Comparison of ENCODE assay signal across 10 cellular contexts in the genomic region with DNA sequence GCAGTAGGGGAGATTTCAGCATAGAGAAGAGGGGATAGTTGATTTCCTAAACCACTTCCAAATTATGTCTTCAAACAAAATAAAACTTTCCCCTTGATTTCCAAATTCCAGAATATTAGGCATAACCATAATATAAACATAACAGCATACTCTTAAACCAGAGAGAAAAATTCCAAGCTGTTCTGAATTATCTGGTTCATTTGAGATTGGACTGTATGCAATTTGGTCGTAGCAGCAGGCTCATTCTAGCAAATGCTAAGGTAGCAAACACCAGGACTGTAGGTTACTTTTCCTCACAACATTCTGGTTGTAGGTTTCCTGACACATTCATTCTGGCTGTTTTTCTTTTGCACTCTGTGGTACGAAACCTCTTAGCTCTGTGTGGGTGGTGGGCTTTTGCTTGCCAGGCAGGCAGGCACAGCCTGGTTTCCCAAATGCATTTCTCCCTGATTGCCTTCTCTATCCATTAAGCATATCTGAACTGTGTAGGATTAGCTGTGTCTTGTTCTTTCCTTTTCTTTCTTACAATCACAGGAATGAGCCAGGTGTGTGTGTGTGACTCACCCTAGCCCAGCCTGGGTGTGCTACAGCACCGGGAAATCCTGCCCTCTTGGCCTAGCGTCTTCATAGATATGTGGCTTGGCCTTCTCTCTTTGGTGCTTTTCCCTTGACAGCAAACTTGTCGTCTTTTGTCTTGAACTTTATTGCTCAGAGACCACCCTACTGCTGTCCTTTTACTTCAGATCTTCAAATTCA.
DNase-seq lines count a peak whose midpoint lies in the region; ATAC-seq and TF ChIP-seq lines count a peak whose summit lies in the region.
"Had no signal": no experiment of that assay in that cellular context is flagged by ENCODE, and none has a peak within 500 bp of the region (broad histone marks: within the 10 kb centered on the region; RNA-seq: fewer than 3 reads in every experiment).

No MANE protein-coding gene starts in this region.

- no peak for DNase-seq in AG04450 (ENCODE audit: low read depth, low spot score)
- DNase-seq in HCEC 1CT = peak; percentile 51
- peak; percentile 66 for DNase-seq in astrocyte of the spinal cord (ENCODE audit: low read depth, low spot score)
- DNase-seq in mesendoderm = no peak
- no peak for DNase-seq in medulla oblongata (ENCODE audit: extremely low spot score)
- DNase-seq in activated CD4-positive, CD25-positive, alpha-beta regulatory T cell treated with anti-CD3 and anti-CD28 coated beads, Interleukin-2, amount 50 U/mL, for 72 hours = no peak
- DNase-seq: activated T-cell treated with anti-CD3 and anti-CD28 coated beads, Interleukin-2, amount 50 U/mL, for 48 hours; stimulated activated CD4-positive, alpha-beta T cell treated with anti-CD3 and anti-CD28 coated beads, Interleukin-12 subunit alpha, Interleukin-12 subunit beta, amount 100 ng/mL, for 4 hours had no signal

- peaks cover 14% of the 10 kb centered on the region for H3K79me1 ChIP-seq in mesendoderm (ENCODE audit: low read length)

- H4K5ac ChIP-seq in mesendoderm (ENCODE audit: low read length) = no peak overlapping the region

- H3K27me3 ChIP-seq in AG04450 (ENCODE audit: control insufficient read depth, insufficient read depth, low read length) = no peaks in the 10 kb centered on the region
- no peaks in the 10 kb centered on the region for H3K27me3 ChIP-seq in mesendoderm (ENCODE audit: insufficient read depth, low read length, poor library complexity)

- no CpG with 5 or more reads among the region's 5 CpGs for WGBS in mesendoderm (ENCODE audit: extremely low coverage, insufficient coverage, low lambda C conversion rate)

- no peak overlapping the region for H3K4ac ChIP-seq in mesendoderm (ENCODE audit: low read depth, low read length)

- no peak overlapping the region for H3K4me3 ChIP-seq in AG04450 (ENCODE audit: low read depth, low read length)
- no peak overlapping the region for H3K4me3 ChIP-seq in astrocyte of the spinal cord (ENCODE audit: low read depth, low read length)
- H3K4me3 ChIP-seq in mesendoderm (ENCODE audit: low read length) = no peak overlapping the region

- no peak overlapping the region for H3K23ac ChIP-seq in mesendoderm (ENCODE audit: low read length)

- in situ Hi-C loops in astrocyte of the spinal cord (cut with HindIII; ENCODE audit: low sequenced_read_pairs) = no loop called here

- no peak overlapping the region for H3K9ac ChIP-seq in mesendoderm (ENCODE audit: low read length)

- H3K4me2 ChIP-seq in mesendoderm (ENCODE audit: low read length) = no peak overlapping the region

- peak overlapping the region; percentile 29 for H3K56ac ChIP-seq in mesendoderm (ENCODE audit: low read length)

- CTCF ChIA-PET in AG04450 (lab: Charles Lee) = interaction anchor here (1.2 kb wide), 1 partner anchor 9 kb away, joined by 3 read pairs; no protein-coding TSS in a partner anchor

- H3K27ac ChIP-seq in AG04450 (ENCODE audit: low read depth, low read length) (peak overlapping the region; percentile 13), mesendoderm (ENCODE audit: low read depth, low read length) (no peak overlapping the region)

- H3K79me2 ChIP-seq in mesendoderm (ENCODE audit: control insufficient read depth, insufficient read depth, low read length) = peaks cover 84% of the 10 kb centered on the region

- POLR2A ChIA-PET in AG04450 (lab: Yijun Ruan, JAX) = interaction anchor here (0.6 kb wide), 1 partner anchor 62 kb away, joined by 3 read pairs; no protein-coding TSS in a partner anchor

- H3K9me3 ChIP-seq in AG04450 (ENCODE audit: control insufficient read depth, insufficient read depth, low read length) = no peaks in the 10 kb centered on the region

- peaks cover 1% of the 10 kb centered on the region for H3K4me1 ChIP-seq in mesendoderm (ENCODE audit: control insufficient read depth, low read depth, low read length)

- no peak for TF ChIP-seq CTCF in AG04450 (IDR thresholded peaks at IDR 0.05; ENCODE audit: low read depth, low read length)
- TF ChIP-seq CTCF in astrocyte of the spinal cord (IDR thresholded peaks at IDR 0.05; ENCODE audit: low read depth, low read length) = no peak

- H3K36me3 ChIP-seq in mesendoderm (ENCODE audit: control insufficient read depth, insufficient read depth, low read length) = no peaks in the 10 kb centered on the region

- no peak overlapping the region for H2BK15ac ChIP-seq in mesendoderm (replicated peaks; ENCODE audit: low read depth)

- H2BK5ac ChIP-seq in mesendoderm (ENCODE audit: low read length) = no peak overlapping the region

- H2BK120ac ChIP-seq in mesendoderm (ENCODE audit: low read depth, low read length) = no peak overlapping the region

- no peak overlapping the region for H3K18ac ChIP-seq in mesendoderm (ENCODE audit: low read length)

- no peak overlapping the region for H4K8ac ChIP-seq in mesendoderm (ENCODE audit: low read depth, low read length)

- ATAC-seq in GM19397 (IDR thresholded peaks at IDR 0.05; ENCODE audit: unreplicated experiment) (no peak), HG03521 (IDR thresholded peaks at IDR 0.05; ENCODE audit: unreplicated experiment) (no peak)

- no peak overlapping the region for H2AK5ac ChIP-seq in mesendoderm (ENCODE audit: low read length)

Comparison
In these comparisons a context has a peak if more than half of its experiments do, and no peak if none do; other contexts are left out.
1. DNase-seq: peak in HCEC 1CT (single experiment) and astrocyte of the spinal cord (single experiment); none in AG04450 (single experiment), mesendoderm (single experiment), medulla oblongata (single experiment) and activated CD4-positive, CD25-positive, alpha-beta regulatory T cell treated with anti-CD3 and anti-CD28 coated beads, Interleukin-2, amount 50 U/mL, for 72 hours (single experiment).